27 cellular contexts compared by ENCODE assay signal in genomic region chr22:21881841-21882753, GRCh38. TPM values are rescaled to one million over a fixed set of nuclear protein-coding genes. Genes with fewer than 3 reads are reported as not detected.
DNase-seq lines count a peak whose midpoint lies in the region; ATAC-seq, FAIRE-seq and TF ChIP-seq lines count a peak whose summit lies in the region.
"Had no signal": no experiment of that assay in that cellular context is flagged by ENCODE, and none has a peak within 500 bp of the region (broad histone marks: within the 10 kb centered on the region; RNA-seq: fewer than 3 reads in every experiment).

No MANE protein-coding gene starts in this region.

- no peak overlapping the region for H3K18ac ChIP-seq in trophoblast cell (ENCODE audit: low read length)

- no peak overlapping the region for H2AK5ac ChIP-seq in trophoblast cell (ENCODE audit: low read length)

- no peak overlapping the region for H2BK120ac ChIP-seq in trophoblast cell (ENCODE audit: insufficient read depth, low read length, poor library complexity)

- TF ChIP-seq POLR2A in HepG2 (IDR thresholded peaks at IDR 0.05; ENCODE audit: insufficient read depth in 1 of 2, low read depth in 2 of 2, low read length in 2 of 2), result no peak
- no peak for TF ChIP-seq POLR2A in right lobe of liver (IDR thresholded peaks at IDR 0.05)

- FAIRE-seq in HepG2 (lab: Jason Lieb, UNC), result no peak
- FAIRE-seq in urothelium cell line (lab: Jason Lieb, UNC), result peak; percentile 77
- FAIRE-seq: A549, GM12891, GM18507, H1 had no signal

- no peaks in the 10 kb centered on the region for H3K79me1 ChIP-seq in trophoblast cell (ENCODE audit: low read length)

- no peak overlapping the region for H3K27ac ChIP-seq in HepG2 (ENCODE audit: extremely low read length, insufficient read depth, low read length)
- H3K27ac ChIP-seq in right lobe of liver, result no peak overlapping the region
- H3K27ac ChIP-seq in trophoblast cell (ENCODE audit: low read depth, low read length), result no peak overlapping the region
- H3K27ac ChIP-seq: A549; BLaER1 treated with 17β-estradiol and CSF1 and Interleukin-3, amounts not matched to agents 10 nM and 100 nM; GM23248 had no signal

- POLR2A ChIA-PET in HepG2 (lab: Yijun Ruan, JAX), result no interaction called here

- H4K20me1 ChIP-seq in HepG2 (ENCODE audit: insufficient read depth, low read length), result no peaks in the 10 kb centered on the region
- H4K20me1 ChIP-seq: BLaER1 treated with 17β-estradiol and CSF1 and Interleukin-3, amounts not matched to agents 10 nM and 100 nM had no signal

- TF ChIP-seq EP300 in HepG2 (IDR thresholded peaks at IDR 0.05; ENCODE audit: low read depth in 2 of 2, low read length in 2 of 2) (no peak), HepG2 (CRISPR knock-in tag; IDR thresholded peaks at IDR 0.05; ENCODE audit: borderline replicate concordance) (no peak)

- H3K9ac ChIP-seq in HepG2 (ENCODE audit: insufficient read depth, low read depth, low read length) (no peak overlapping the region), trophoblast cell (ENCODE audit: low read length) (no peak overlapping the region)
- H3K9ac ChIP-seq: BLaER1 treated with 17β-estradiol and CSF1 and Interleukin-3, amounts not matched to agents 10 nM and 100 nM; GM23248 had no signal

- H2AFZ ChIP-seq in HepG2 (ENCODE audit: low read length) (no peak overlapping the region), trophoblast cell (ENCODE audit: insufficient read depth, low read length, poor library complexity) (no peak overlapping the region)
- H2AFZ ChIP-seq: GM23248 had no signal

- H3K9me3 ChIP-seq in HepG2 (ENCODE audit: low read length), result no peaks in the 10 kb centered on the region
- H3K9me3 ChIP-seq in right lobe of liver, result no peaks in the 10 kb centered on the region
- no peaks in the 10 kb centered on the region for H3K9me3 ChIP-seq in trophoblast cell (ENCODE audit: insufficient read depth, low read depth, low read length)
- H3K9me3 ChIP-seq: A549, BE2C had no signal

- no peak for TF ChIP-seq CTCF in HepG2 (CRISPR knock-in tag; IDR thresholded peaks at IDR 0.05)
- no peak for TF ChIP-seq CTCF in right lobe of liver (IDR thresholded peaks at IDR 0.05)

- peak; percentile 25; the same call in 2 of the 3 replicates for ATAC-seq in HepG2
- ATAC-seq in right lobe of liver, result no peak
- ATAC-seq in GM18907 (IDR thresholded peaks at IDR 0.05; ENCODE audit: unreplicated experiment), result no peak
- ATAC-seq: A549 had no signal

- TF ChIP-seq RAD21 in HepG2 (CRISPR knock-in tag; IDR thresholded peaks at IDR 0.05), result no peak

- H3K23ac ChIP-seq in trophoblast cell (ENCODE audit: low read length), result peak overlapping the region; percentile 86

- H3K36me3 ChIP-seq in HepG2 (replicated peaks in 1 of 2; ENCODE audit: control insufficient read depth in 1 of 2, insufficient read depth in 2 of 2, low read length in 2 of 2), result no peaks in the 10 kb centered on the region
- no peaks in the 10 kb centered on the region for H3K36me3 ChIP-seq in right lobe of liver
- H3K36me3 ChIP-seq in trophoblast cell (ENCODE audit: control insufficient read depth in 1 of 2, insufficient read depth in 2 of 2, low read length in 2 of 2), result no peaks in the 10 kb centered on the region
- H3K36me3 ChIP-seq: BE2C; BLaER1 treated with 17β-estradiol and CSF1 and Interleukin-3, amounts not matched to agents 10 nM and 100 nM had no signal

- H3K4me3 ChIP-seq in HepG2 (replicated peaks in 1 of 3; ENCODE audit: insufficient read depth in 1 of 3, low read depth in 2 of 3, low read length in 3 of 3), result no peak overlapping the region
- H3K4me3 ChIP-seq in right lobe of liver, result no peak overlapping the region
- no peak overlapping the region for H3K4me3 ChIP-seq in trophoblast cell (ENCODE audit: low read depth, low read length)
- H3K4me3 ChIP-seq: A549; BLaER1 treated with 17β-estradiol and CSF1 and Interleukin-3, amounts not matched to agents 10 nM and 100 nM; GM23248 had no signal

- no peak overlapping the region for H3K4ac ChIP-seq in trophoblast cell (ENCODE audit: low read depth, low read length)

- H2BK5ac ChIP-seq in trophoblast cell (ENCODE audit: low read depth, low read length, poor library complexity), result no peak overlapping the region

- no peak overlapping the region for H4K91ac ChIP-seq in trophoblast cell (ENCODE audit: low read depth, low read length)

- DNase-seq in HepG2 (ENCODE audit: low spot score) (no peak), right lobe of liver (no peak), mesenteric fat pad (ENCODE audit: low spot score) (peak; percentile 30), trophoblast cell (no peak), urothelium cell line (ENCODE audit: low spot score) (no peak), NCI-H69 (lab: John Stamatoyannopoulos, UW) (no peak), Kasumi-1 (lab: John Stamatoyannopoulos, UW) (no peak)
- DNase-seq: 8988T; ACHN; AML-193; BE2C; Calu3; CD4-positive, alpha-beta T cell; CD8-positive, alpha-beta memory T cell; COR-L47; DMS53; DMS79 treated with DMSO at 0.1 percent for 48 hours; GF-D8; GM23248; H7; HCEC 1CT had no signal

- in situ Hi-C loops in HepG2 (cut with HindIII; ENCODE audit: extremely low pct_ligation_motif_present, low pct_unique_long_range_greater_than_20kb), result no loop called here

- no TSS peak for BruUV-seq in HepG2 (replicated peaks; lab: Mats Ljungman, UMichigan)

- H3K14ac ChIP-seq in trophoblast cell (ENCODE audit: low read length), result no peak overlapping the region

- peaks cover 10% of the 10 kb centered on the region for H3K4me1 ChIP-seq in HepG2 (ENCODE audit: insufficient read depth, low read length)
- H3K4me1 ChIP-seq in right lobe of liver, result no peaks in the 10 kb centered on the region
- H3K4me1 ChIP-seq in trophoblast cell (ENCODE audit: control insufficient read depth in 1 of 2, insufficient read depth in 2 of 2, low read length in 2 of 2), result no peaks in the 10 kb centered on the region
- H3K4me1 ChIP-seq: A549; BLaER1 treated with 17β-estradiol and CSF1 and Interleukin-3, amounts not matched to agents 10 nM and 100 nM had no signal

- no peak overlapping the region for H4K12ac ChIP-seq in trophoblast cell (ENCODE audit: low read depth, low read length)

- intact Hi-C loops in HepG2 (cut with micrococcal nuclease; ENCODE audit: unreplicated experiment), result no loop called here
- intact Hi-C loops in right lobe of liver (cut with DNase I), result no loop called here

- no peaks in the 10 kb centered on the region for H3K79me2 ChIP-seq in HepG2 (ENCODE audit: insufficient read depth, low read length)
- no peaks in the 10 kb centered on the region for H3K79me2 ChIP-seq in trophoblast cell (ENCODE audit: control insufficient read depth, insufficient read depth, low read length, poor library complexity)

- no peak overlapping the region for H4K8ac ChIP-seq in trophoblast cell (ENCODE audit: low read depth, low read length)

- H3K4me2 ChIP-seq in HepG2 (ENCODE audit: low read depth, low read length) (peak overlapping the region; percentile 45; the same call in 1 of the 2 replicates), trophoblast cell (ENCODE audit: low read length) (no peak overlapping the region)
- H3K4me2 ChIP-seq: A549; BLaER1 treated with 17β-estradiol and CSF1 and Interleukin-3, amounts not matched to agents 10 nM and 100 nM had no signal

- CTCF ChIA-PET in HepG2 (lab: Yijun Ruan, JAX; ENCODE audit: low intra/inter-chr PET ratio, low total read pairs), result interaction anchor here (0.7 kb wide), 1 partner anchor 1777 kb away, joined by 3 read pairs; no protein-coding TSS in a partner anchor

- H3K27me3 ChIP-seq in HepG2 (ENCODE audit: control insufficient read depth in 1 of 2, insufficient read depth in 2 of 2, low read length in 2 of 2) (no peaks in the 10 kb centered on the region; a peak in 1 of 5 replicates), right lobe of liver (no peaks in the 10 kb centered on the region), trophoblast cell (ENCODE audit: insufficient read depth, low read length) (no peaks in the 10 kb centered on the region)
- H3K27me3 ChIP-seq: BE2C; BLaER1 treated with 17β-estradiol and CSF1 and Interleukin-3, amounts not matched to agents 10 nM and 100 nM had no signal

- H2BK12ac ChIP-seq in trophoblast cell (ENCODE audit: low read length), result no peak overlapping the region

- 64% methylated on average over 8 of the region's 10 CpGs for WGBS in HepG2 (ENCODE audit: low lambda C conversion rate)
- 93% methylated on average over 9 of the region's 10 CpGs for WGBS in right lobe of liver (ENCODE audit: insufficient coverage, low coverage, low lambda C conversion rate, missing lambda C conversion rate)
- WGBS in trophoblast cell (ENCODE audit: extremely low coverage, insufficient coverage, insufficient read length), result no CpG with 5 or more reads among the region's 10 CpGs

RNA-seq across cellular contexts. Expression of gene MAPK1, which starts 14.7 kb away (rescaled TPM):
- total RNA-seq in HepG2 (2016; rRNA removed; fragmentation: Illumina TruSeq; extraction: Trizol) (107 and 154 TPM in 2 replicates), right lobe of liver (10 to 100 TPM; 43.4 to 75.0 (median 59.5) TPM), mesenteric fat pad (109 TPM)
- 39.6 and 40.0 TPM in 2 replicates for total RNA-seq in HepG2 (2016; cell fraction: cytosol; rRNA removed; fragmentation: Illumina TruSeq; extraction: Trizol; ENCODE audit: low read depth)
- 109 and 140 TPM in 2 replicates for total RNA-seq in HepG2 (2016; cell fraction: insoluble cytoplasmic fraction; rRNA removed; fragmentation: Illumina TruSeq; extraction: Trizol)
- 33.8 and 38.8 TPM in 2 replicates for total RNA-seq in HepG2 (2016; cell fraction: membrane; rRNA removed; fragmentation: Illumina TruSeq; extraction: Trizol)
- total RNA-seq in HepG2 (2016; cell fraction: nucleus; rRNA removed; fragmentation: Illumina TruSeq; extraction: Trizol), result 42.1 and 45.3 TPM in 2 replicates
- polyA plus RNA-seq in HepG2 (2011; rRNA removed), result 92.7 and 114 TPM in 2 replicates
- polyA plus RNA-seq in HepG2 (2011; cell fraction: cytosol; rRNA removed), result 31.9 and 48.7 TPM in 2 replicates
- 24.0 TPM in 2 replicates for polyA plus RNA-seq in HepG2 (2011; cell fraction: nucleus; rRNA removed)
- polyA plus RNA-seq in HepG2 (2012), result 75.2 and 78.0 TPM in 2 replicates
- 5.4 and 6.7 TPM in 2 replicates for polyA plus RNA-seq in HepG2 (2016; cell fraction: cytosol; fragmentation: Illumina TruSeq; extraction: Trizol; ENCODE audit: low read depth)
- polyA plus RNA-seq in HepG2 (2016; cell fraction: insoluble cytoplasmic fraction; fragmentation: Illumina TruSeq; extraction: Trizol; ENCODE audit: low read depth), result 98.7 and 119 TPM in 2 replicates
- 10.3 and 16.3 TPM in 2 replicates for polyA plus RNA-seq in HepG2 (2016; cell fraction: membrane; fragmentation: Illumina TruSeq; extraction: Trizol; ENCODE audit: low read depth)
- polyA plus RNA-seq in HepG2 (2016; cell fraction: nucleus; fragmentation: Illumina TruSeq; extraction: Trizol; ENCODE audit: insufficient read depth, low read depth), result 43.1 and 52.9 TPM in 2 replicates
- 51.6 and 79.2 TPM in 2 replicates for polyA minus RNA-seq in HepG2 (2011; rRNA and poly(A)+ RNA removed; ENCODE audit: low replicate concordance)
- 36.6 and 37.6 TPM in 2 replicates for polyA minus RNA-seq in HepG2 (2011; cell fraction: cytosol; rRNA and poly(A)+ RNA removed)
- 25.8 and 27.6 TPM in 2 replicates for polyA minus RNA-seq in HepG2 (2011; cell fraction: nucleus; rRNA and poly(A)+ RNA removed)
- polyA plus RNA-seq in trophoblast cell (2013), result 42.9 and 43.3 TPM in 2 replicates
